Comparison of ENCODE assay signal across 22 cellular contexts in the genomic region with DNA sequence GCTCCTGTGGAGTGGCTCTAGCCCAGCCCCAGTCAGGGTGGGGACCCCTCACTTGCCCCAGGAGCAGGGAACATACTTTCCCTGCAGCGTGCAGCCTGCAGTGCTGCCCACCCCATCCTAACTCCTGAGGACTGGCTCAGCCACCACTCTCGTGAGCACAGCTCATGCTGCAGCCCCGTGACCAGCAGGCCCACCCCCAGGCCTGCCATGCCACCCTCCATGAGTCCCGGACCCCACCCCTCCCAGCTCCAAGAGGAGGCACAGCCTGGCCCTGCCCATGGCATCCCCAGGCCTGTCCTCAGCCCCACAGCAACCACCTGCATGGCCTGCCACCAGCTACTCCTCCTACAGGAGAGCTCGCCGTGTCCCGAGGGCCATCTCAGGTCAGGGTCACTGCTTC.
"Had no signal": no experiment of that assay in that cellular context is flagged by ENCODE, and none has a peak within 500 bp of the region (broad histone marks: within the 10 kb centered on the region; RNA-seq: fewer than 3 reads in every experiment).

No MANE protein-coding gene starts in this region.

- H2AFZ ChIP-seq: hepatocyte had no signal

- H3K79me2 ChIP-seq: hepatocyte had no signal

- FAIRE-seq: colon, endothelial cell of umbilical vein, frontal cortex, islet of Langerhans, keratinocyte had no signal

- H3K9me3 ChIP-seq: esophagus muscularis mucosa, gastroesophageal sphincter, heart left ventricle, left lung, lower lobe of right lung, mucosa of descending colon had no signal

- H3K4me2 ChIP-seq: hepatocyte had no signal

- ATAC-seq: foreskin keratinocyte, gastroesophageal sphincter, heart left ventricle, left cardiac atrium, left lung, left ventricle myocardium superior, lower lobe of right lung, mucosa of descending colon had no signal

- H3K36me3 ChIP-seq: esophagus muscularis mucosa, gastroesophageal sphincter, left lung, lower lobe of right lung had no signal

- H3K27ac ChIP-seq: coronary artery, dorsolateral prefrontal cortex, esophagus muscularis mucosa, foreskin keratinocyte, gastroesophageal sphincter, heart left ventricle, hepatocyte, left lung, lower lobe of right lung had no signal

- H3K4me3 ChIP-seq: coronary artery, dorsolateral prefrontal cortex, esophagus muscularis mucosa, gastroesophageal sphincter, heart left ventricle, hepatocyte, left lung, lower lobe of right lung, mucosa of descending colon had no signal

- DNase-seq: dermis blood vessel endothelial cell; dorsolateral prefrontal cortex; effector CD4-positive, alpha-beta T cell; effector memory CD4-positive, alpha-beta T cell; foreskin keratinocyte; heart left ventricle; hypothalamus; left cardiac atrium; left lung; left ventricle myocardium superior; lower lobe of right lung; mesenchymal stem cell; mucosa of descending colon had no signal
